In genomic region chr19:16167055-16167454, GRCh38 we compare ENCODE assay signal across 34 cellular contexts. TPM values are rescaled to one million over a fixed set of nuclear protein-coding genes. Genes with fewer than 3 reads are reported as not detected.
"Had no signal": no experiment of that assay in that cellular context is flagged by ENCODE, and none has a peak within 500 bp of the region (broad histone marks: within the 10 kb centered on the region; RNA-seq: fewer than 3 reads in every experiment).

No MANE protein-coding gene starts in this region.

- H3K27me3 Mint-ChIP-seq: dendritic cell treated with granulocyte-macrophage colony-stimulating factor and Interleukin-4, amounts not matched to agents 40 ng/mL and 50 ng/mL, for 4 days; naive thymus-derived CD8-positive, alpha-beta T cell; type B pancreatic cell had no signal

- FAIRE-seq: endothelial cell of umbilical vein, keratinocyte, pancreas had no signal

- H3K36me3 Mint-ChIP-seq: naive thymus-derived CD8-positive, alpha-beta T cell; type B pancreatic cell had no signal

- H3K27ac ChIP-seq: colonic mucosa, esophagus muscularis mucosa, foreskin keratinocyte, gastroesophageal sphincter, lower lobe of right lung, neutrophil, pancreas, testis, tibial artery had no signal

- H3K4me2 ChIP-seq: smooth muscle cell had no signal

- H3K9me3 ChIP-seq: colonic mucosa, esophagus muscularis mucosa, gastroesophageal sphincter, lower lobe of right lung, neutrophil, pancreas, testis, tibial artery had no signal

- H3K9me3 Mint-ChIP-seq: dendritic cell treated with granulocyte-macrophage colony-stimulating factor and Interleukin-4, amounts not matched to agents 40 ng/mL and 50 ng/mL, for 4 days; naive thymus-derived CD8-positive, alpha-beta T cell; neural crest cell; type B pancreatic cell had no signal

- H3K4me1 ChIP-seq: colonic mucosa, esophagus muscularis mucosa, foreskin keratinocyte, gastroesophageal sphincter, lower lobe of right lung, pancreas, testis, tibial artery had no signal

- H3K36me3 ChIP-seq: colonic mucosa, esophagus muscularis mucosa, gastroesophageal sphincter, lower lobe of right lung, neutrophil, pancreas, tibial artery had no signal

- H3K27me3 ChIP-seq: colonic mucosa, foreskin keratinocyte, gastroesophageal sphincter, neutrophil, pancreas, testis had no signal

- H3K27ac Mint-ChIP-seq: dendritic cell treated with granulocyte-macrophage colony-stimulating factor and Interleukin-4, amounts not matched to agents 40 ng/mL and 50 ng/mL, for 4 days; naive thymus-derived CD8-positive, alpha-beta T cell; type B pancreatic cell had no signal

- DNase-seq: colonic mucosa; effector CD8-positive, alpha-beta T cell; foreskin keratinocyte; hypothalamus; left ventricle myocardium superior; lower lobe of right lung; naive thymus-derived CD8-positive, alpha-beta T cell; pancreas; stimulated activated CD4-positive, alpha-beta T cell treated with anti-CD3 and anti-CD28 coated beads, Interleukin-12 subunit alpha, Interleukin-12 subunit beta, amount 100 ng/mL, for 4 hours; stimulated activated CD4-positive, alpha-beta T cell treated with anti-CD3 and anti-CD28 coated beads, Interleukin-1b, Interleukin-23, amount 100 ng/mL, for 48 hours; stimulated activated CD4-positive, alpha-beta T cell treated with anti-CD3 and anti-CD28 coated beads, Interleukin-4, amount 100 ng/mL, for 1 hour; stimulated activated CD8-positive, alpha-beta memory T cell treated with anti-CD3 and anti-CD28 coated beads, Interleukin-4, amount 100 ng/mL, for 48 hours; stimulated activated naive CD8-positive, alpha-beta T cell treated with anti-CD3 and anti-CD28 coated beads, Interleukin-15, Interleukin-2, amounts not matched to agents 100 U/mL and 50 U/mL, for 24 hours; substantia nigra; testis; tibial artery had no signal

- H3K4me3 Mint-ChIP-seq: dendritic cell treated with granulocyte-macrophage colony-stimulating factor and Interleukin-4, amounts not matched to agents 40 ng/mL and 50 ng/mL, for 4 days; naive thymus-derived CD8-positive, alpha-beta T cell; neural crest cell; type B pancreatic cell had no signal

- H3K4me3 ChIP-seq: colonic mucosa, esophagus muscularis mucosa, gastroesophageal sphincter, lower lobe of right lung, pancreas, smooth muscle cell, testis, tibial artery had no signal

- ATAC-seq: foreskin keratinocyte; gastroesophageal sphincter; left ventricle myocardium superior; lower lobe of right lung; naive thymus-derived CD8-positive, alpha-beta T cell; pancreas; sciatic nerve; stimulated activated naive CD8-positive, alpha-beta T cell treated with anti-CD3 and anti-CD28 coated beads, Interleukin-15, Interleukin-2, amounts not matched to agents 100 U/mL and 50 U/mL, for 24 hours had no signal

- H3K4me1 Mint-ChIP-seq: neural crest cell had no signal

RNA-seq across cellular contexts. Expression of gene CIB3, which starts 6.3 kb away (rescaled TPM):
- total RNA-seq: cerebellum; colonic mucosa; endothelial cell of umbilical vein; epithelial cell of proximal tubule; esophagus muscularis mucosa; fibroblast of lung; foreskin keratinocyte; gastroesophageal sphincter; left ventricle myocardium superior; lower lobe of right lung; mesenteric fat pad; myocyte; naive thymus-derived CD8-positive, alpha-beta T cell; neural crest cell; omental fat pad; pancreas; posterior vena cava; sciatic nerve; smooth muscle cell; testis; urinary bladder had no signal
- polyA plus RNA-seq: endothelial cell of umbilical vein; fibroblast of lung; foreskin keratinocyte; keratinocyte; naive thymus-derived CD8-positive, alpha-beta T cell; pancreas; smooth muscle cell; urinary bladder had no signal

RNA-seq across cellular contexts. Expression of gene HSH2D, which starts 23.6 kb away (rescaled TPM):
- total RNA-seq: cerebellum, endothelial cell of umbilical vein, fibroblast of lung, myocyte, neural crest cell, smooth muscle cell had no signal
- polyA plus RNA-seq: endothelial cell of umbilical vein, fibroblast of lung had no signal
